ENCODE assay signal across 1 cellular context in the genomic region with DNA sequence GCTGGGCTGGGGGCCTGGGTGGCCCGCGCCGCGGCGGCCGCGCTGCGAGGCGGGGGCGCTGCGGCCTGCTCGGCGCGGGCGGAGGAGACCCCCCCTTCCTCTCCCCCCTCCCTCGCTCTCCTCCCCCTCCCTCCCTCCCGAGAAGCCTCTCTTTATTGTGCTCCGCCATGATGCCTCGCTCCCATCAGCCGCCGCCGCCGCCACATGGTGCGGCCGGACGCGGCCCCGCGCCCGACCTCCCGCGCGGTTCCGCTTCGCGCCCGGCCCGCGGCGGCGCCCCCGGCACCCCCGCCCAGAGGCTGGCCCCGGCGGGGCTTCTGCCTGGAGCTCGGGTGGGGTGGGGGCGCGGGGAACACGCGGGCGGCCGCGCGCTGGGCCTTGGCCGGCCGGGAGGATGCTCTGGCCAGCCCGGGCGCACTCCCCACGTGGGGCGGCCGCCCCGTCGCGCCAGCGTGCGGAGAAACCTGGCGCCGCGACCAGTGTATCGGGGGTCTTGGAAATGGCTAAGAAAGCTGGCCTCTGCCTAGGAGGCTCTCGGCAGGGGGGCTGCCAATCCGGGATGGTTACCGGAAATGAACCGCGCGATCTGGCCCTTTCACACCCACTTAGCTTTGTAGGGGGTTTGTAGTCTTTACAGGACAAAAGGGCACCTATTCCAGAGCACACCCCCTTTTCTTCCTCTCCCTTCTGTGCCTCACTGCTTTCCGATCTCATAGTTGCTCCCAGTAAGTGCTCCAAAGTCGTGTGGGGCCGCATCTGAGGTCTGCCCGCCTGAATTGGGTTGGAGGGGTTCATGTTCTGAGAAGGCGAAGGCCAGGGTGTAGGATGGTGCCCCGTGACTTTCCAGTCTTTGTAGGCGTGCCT.
A peak's percentile ranks its signal among the peaks of the same experiment; 100 is the strongest.
TF ChIP-seq lines count a peak whose summit lies in the region.

No MANE protein-coding gene starts in this region.

TF ChIP-seq in GM23338, 12 proteins besides CTCF, POLR2A, EP300 and RAD21 (continued from another document):
- no peak for TF ChIP-seq ZNF114 (CRISPR knock-in tag; IDR thresholded peaks at IDR 0.05)
- no peak for TF ChIP-seq ZNF331 (CRISPR knock-in tag; IDR thresholded peaks at IDR 0.05; ENCODE audit: low read depth)
- TF ChIP-seq, protein P1, sequence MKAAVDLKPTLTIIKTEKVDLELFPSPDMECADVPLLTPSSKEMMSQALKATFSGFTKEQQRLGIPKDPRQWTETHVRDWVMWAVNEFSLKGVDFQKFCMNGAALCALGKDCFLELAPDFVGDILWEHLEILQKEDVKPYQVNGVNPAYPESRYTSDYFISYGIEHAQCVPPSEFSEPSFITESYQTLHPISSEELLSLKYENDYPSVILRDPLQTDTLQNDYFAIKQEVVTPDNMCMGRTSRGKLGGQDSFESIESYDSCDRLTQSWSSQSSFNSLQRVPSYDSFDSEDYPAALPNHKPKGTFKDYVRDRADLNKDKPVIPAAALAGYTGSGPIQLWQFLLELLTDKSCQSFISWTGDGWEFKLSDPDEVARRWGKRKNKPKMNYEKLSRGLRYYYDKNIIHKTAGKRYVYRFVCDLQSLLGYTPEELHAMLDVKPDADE (IDR thresholded peaks at IDR 0.05) = 0 out of 2 replicates have a peak, but pooled peaks have one; percentile 19
- TF ChIP-seq CREB1 (CRISPR knock-in tag; IDR thresholded peaks at IDR 0.05; ENCODE audit: low read depth) = no peak
